In genomic region chr1:117663156-117663902, GRCh38 we compare ENCODE assay signal across 21 cellular contexts. TPM values are rescaled to one million over a fixed set of nuclear protein-coding genes. Genes with fewer than 3 reads are reported as not detected.
DNase-seq lines count a peak whose midpoint lies in the region; ATAC-seq and TF ChIP-seq lines count a peak whose summit lies in the region.
"Had no signal": no experiment of that assay in that cellular context is flagged by ENCODE, and none has a peak within 500 bp of the region (broad histone marks: within the 10 kb centered on the region; RNA-seq: fewer than 3 reads in every experiment).

No MANE protein-coding gene starts in this region.

- DNase-seq in T-helper 1 cell: no peak
- no peak for DNase-seq in activated naive CD8-positive, alpha-beta T cell treated with anti-CD3 and anti-CD28 coated beads for 36 hours
- no peak for DNase-seq in naive thymus-derived CD4-positive, alpha-beta T cell
- no peak for DNase-seq in NCI-H1105 treated with DMSO at 0.1 percent for 48 hours (lab: John Stamatoyannopoulos, UW)
- DNase-seq in MG63: no peak
- DNase-seq: brain microvascular endothelial cell, erythroblast, KBM-7, NCI-H1092, NCI-H2107, NCI-H526 treated with DMSO at 0.1 percent for 48 hours, psoas muscle, upper lobe of left lung had no signal

- no peaks in the 10 kb centered on the region for H3K36me3 ChIP-seq in KMS-11 (ENCODE audit: insufficient read depth)
- no peaks in the 10 kb centered on the region for H3K36me3 ChIP-seq in naive thymus-derived CD4-positive, alpha-beta T cell (ENCODE audit: control insufficient read depth in 2 of 3, insufficient read depth in 3 of 3, low read length in 3 of 3)
- H3K36me3 ChIP-seq in MG63: no peaks in the 10 kb centered on the region
- H3K36me3 ChIP-seq: BLaER1 treated with 17β-estradiol and CSF1 and Interleukin-3, amounts not matched to agents 10 nM and 100 nM; brain microvascular endothelial cell; HAP-1; upper lobe of left lung had no signal

- CTCF ChIA-PET in naive thymus-derived CD4-positive, alpha-beta T cell (lab: Charles Lee): interaction anchor here (0.6 to 5.2 kb wide), 3 partner anchors 56 to 941 kb away, joined by 3 to 19 read pairs (median 3); no protein-coding TSS in a partner anchor

- peaks cover 83% of the 10 kb centered on the region for H3K4me1 Mint-ChIP-seq in T-helper 1 cell treated with Interleukin-12 subunit alpha and Interleukin-12 subunit beta and Interleukin-4 antibody, amounts not matched to agents 30 μg/mL and 1 μg/mL, for 36 hours (ENCODE audit: low read depth)
- peaks cover 74% of the 10 kb centered on the region for H3K4me1 Mint-ChIP-seq in activated naive CD8-positive, alpha-beta T cell treated with anti-CD3 and anti-CD28 coated beads for 36 hours
- peaks cover 44 to 91% (median 76%) of the 10 kb centered on the region in 7 donors for H3K4me1 Mint-ChIP-seq in naive thymus-derived CD4-positive, alpha-beta T cell

- H3K4me3 ChIP-seq in KMS-11 (IDR thresholded peaks at IDR 0.05; ENCODE audit: insufficient read depth, low read depth, low read length): no peak overlapping the region
- no peak overlapping the region for H3K4me3 ChIP-seq in naive thymus-derived CD4-positive, alpha-beta T cell (ENCODE audit: low read length)
- no peak overlapping the region for H3K4me3 ChIP-seq in MG63
- H3K4me3 ChIP-seq: BLaER1 treated with 17β-estradiol and CSF1 and Interleukin-3, amounts not matched to agents 10 nM and 100 nM; HAP-1; psoas muscle; upper lobe of left lung had no signal

- peak overlapping the region; percentile 54 for H3K4me3 Mint-ChIP-seq in T-helper 1 cell treated with Interleukin-12 subunit alpha and Interleukin-12 subunit beta and Interleukin-4 antibody, amounts not matched to agents 30 μg/mL and 1 μg/mL, for 36 hours
- no peak overlapping the region for H3K4me3 Mint-ChIP-seq in activated naive CD8-positive, alpha-beta T cell treated with anti-CD3 and anti-CD28 coated beads for 36 hours
- peak overlapping the region in 5 of 10 donors; percentile 7 to 60 (median 37) for H3K4me3 Mint-ChIP-seq in naive thymus-derived CD4-positive, alpha-beta T cell
- H3K4me3 Mint-ChIP-seq: dendritic cell treated with granulocyte-macrophage colony-stimulating factor and Interleukin-4, amounts not matched to agents 40 ng/mL and 50 ng/mL, for 4 days had no signal

- peaks cover 23% of the 10 kb centered on the region for H3K9me3 Mint-ChIP-seq in T-helper 1 cell treated with Interleukin-12 subunit alpha and Interleukin-12 subunit beta and Interleukin-4 antibody, amounts not matched to agents 30 μg/mL and 1 μg/mL, for 36 hours
- peaks cover 11% of the 10 kb centered on the region for H3K9me3 Mint-ChIP-seq in activated naive CD8-positive, alpha-beta T cell treated with anti-CD3 and anti-CD28 coated beads for 36 hours
- H3K9me3 Mint-ChIP-seq in naive thymus-derived CD4-positive, alpha-beta T cell: peaks cover 0 to 33% (median 15%) of the 10 kb centered on the region in 11 donors
- H3K9me3 Mint-ChIP-seq: dendritic cell treated with granulocyte-macrophage colony-stimulating factor and Interleukin-4, amounts not matched to agents 40 ng/mL and 50 ng/mL, for 4 days had no signal

- H3K79me2 ChIP-seq in KMS-11 (ENCODE audit: insufficient read depth, low read depth): no peaks in the 10 kb centered on the region

- peak overlapping the region; percentile 54; the same call in 1 of the 2 replicates for H3K4me2 ChIP-seq in KMS-11
- H3K4me2 ChIP-seq: BLaER1 treated with 17β-estradiol and CSF1 and Interleukin-3, amounts not matched to agents 10 nM and 100 nM had no signal

- TF ChIP-seq CTCF in KMS-11 (conservative IDR thresholded peaks at IDR 0.05; ENCODE audit: low read depth, low read length): no peak

- intact Hi-C loops in naive thymus-derived CD4-positive, alpha-beta T cell (cut with micrococcal nuclease): loop anchor here (5.0 to 10.0 kb wide), 3 partner anchors 74 to 1479 kb away; partner anchors contain the start of genes TRIM45 (in 1 of the 2) and WARS2 (in 1 of the 2)

- H3K36me3 Mint-ChIP-seq in T-helper 1 cell treated with Interleukin-12 subunit alpha and Interleukin-12 subunit beta and Interleukin-4 antibody, amounts not matched to agents 30 μg/mL and 1 μg/mL, for 36 hours (ENCODE audit: low read depth): peaks cover 30% of the 10 kb centered on the region
- H3K36me3 Mint-ChIP-seq in activated naive CD8-positive, alpha-beta T cell treated with anti-CD3 and anti-CD28 coated beads for 36 hours: peaks cover 22% of the 10 kb centered on the region
- peaks cover 3 to 44% (median 7%) of the 10 kb centered on the region in 5 donors for H3K36me3 Mint-ChIP-seq in naive thymus-derived CD4-positive, alpha-beta T cell

- H3K27ac Mint-ChIP-seq in T-helper 1 cell treated with Interleukin-12 subunit alpha and Interleukin-12 subunit beta and Interleukin-4 antibody, amounts not matched to agents 30 μg/mL and 1 μg/mL, for 36 hours: peak overlapping the region; percentile 93
- peak overlapping the region; percentile 86 for H3K27ac Mint-ChIP-seq in activated naive CD8-positive, alpha-beta T cell treated with anti-CD3 and anti-CD28 coated beads for 36 hours
- H3K27ac Mint-ChIP-seq in naive thymus-derived CD4-positive, alpha-beta T cell: peak overlapping the region; percentile 74 to 97 (median 93)
- H3K27ac Mint-ChIP-seq: dendritic cell treated with granulocyte-macrophage colony-stimulating factor and Interleukin-4, amounts not matched to agents 40 ng/mL and 50 ng/mL, for 4 days had no signal

- POLR2A ChIA-PET in naive thymus-derived CD4-positive, alpha-beta T cell (lab: Charles Lee): interaction anchor here (0.6 to 2.7 kb wide), 5 partner anchors 7 to 155 kb away, joined by 3 to 18 read pairs (median 3); partner anchors contain the start of gene TENT5C

- peaks cover 74% of the 10 kb centered on the region for H3K4me1 ChIP-seq in KMS-11 (ENCODE audit: low read depth, poor library complexity, severe bottlenecking)
- H3K4me1 ChIP-seq in naive thymus-derived CD4-positive, alpha-beta T cell (ENCODE audit: control insufficient read depth in 2 of 2, insufficient read depth in 2 of 2, low read length in 2 of 2): peaks cover 47 to 81% of the 10 kb centered on the region in 2 donors
- H3K4me1 ChIP-seq: HAP-1, upper lobe of left lung had no signal

- H4K20me1 ChIP-seq in KMS-11 (ENCODE audit: insufficient read depth): no peaks in the 10 kb centered on the region
- H4K20me1 ChIP-seq: BLaER1 treated with 17β-estradiol and CSF1 and Interleukin-3, amounts not matched to agents 10 nM and 100 nM had no signal

- peaks cover 10% of the 10 kb centered on the region for H3K27me3 Mint-ChIP-seq in T-helper 1 cell treated with Interleukin-12 subunit alpha and Interleukin-12 subunit beta and Interleukin-4 antibody, amounts not matched to agents 30 μg/mL and 1 μg/mL, for 36 hours (ENCODE audit: low read depth)
- H3K27me3 Mint-ChIP-seq in activated naive CD8-positive, alpha-beta T cell treated with anti-CD3 and anti-CD28 coated beads for 36 hours: peaks cover 42% of the 10 kb centered on the region
- H3K27me3 Mint-ChIP-seq in naive thymus-derived CD4-positive, alpha-beta T cell: peaks cover 0 to 15% (median 4%) of the 10 kb centered on the region in 5 donors

- ATAC-seq in naive thymus-derived CD4-positive, alpha-beta T cell: no peak
- no peak for ATAC-seq in GM18511 (IDR thresholded peaks at IDR 0.05; ENCODE audit: unreplicated experiment)
- ATAC-seq: Panc1, psoas muscle had no signal

- peak overlapping the region; percentile 73; the same call in 1 of the 2 replicates for H3K27ac ChIP-seq in KMS-11
- H3K27ac ChIP-seq in naive thymus-derived CD4-positive, alpha-beta T cell (ENCODE audit: low read depth, low read length): no peak overlapping the region
- H3K27ac ChIP-seq: 22Rv1; BLaER1 treated with 17β-estradiol and CSF1 and Interleukin-3, amounts not matched to agents 10 nM and 100 nM; brain microvascular endothelial cell; psoas muscle had no signal

- H3K9ac ChIP-seq in KMS-11: no peak overlapping the region
- H3K9ac ChIP-seq: BLaER1 treated with 17β-estradiol and CSF1 and Interleukin-3, amounts not matched to agents 10 nM and 100 nM had no signal

- H3K9me3 ChIP-seq in naive thymus-derived CD4-positive, alpha-beta T cell (ENCODE audit: control insufficient read depth in 2 of 3, low read length in 3 of 3): peaks cover 0 to 8% (median 0%) of the 10 kb centered on the region in 3 experiments
- H3K9me3 ChIP-seq in MG63: no peaks in the 10 kb centered on the region
- H3K9me3 ChIP-seq: HAP-1, psoas muscle, upper lobe of left lung had no signal

- H2AFZ ChIP-seq in KMS-11 (ENCODE audit: low read depth): no peak overlapping the region

- H3K27me3 ChIP-seq in KMS-11 (ENCODE audit: insufficient read depth, low read depth) (no peaks in the 10 kb centered on the region), MG63 (no peaks in the 10 kb centered on the region)
- H3K27me3 ChIP-seq in naive thymus-derived CD4-positive, alpha-beta T cell (ENCODE audit: control insufficient read depth in 2 of 2, insufficient read depth in 2 of 2, low read length in 2 of 2): no peaks in the 10 kb centered on the region
- H3K27me3 ChIP-seq: BLaER1 treated with 17β-estradiol and CSF1 and Interleukin-3, amounts not matched to agents 10 nM and 100 nM; brain microvascular endothelial cell; upper lobe of left lung had no signal

RNA-seq across cellular contexts. Expression of gene TENT5C, which starts 57.5 kb away (rescaled TPM):
- total RNA-seq in activated naive CD8-positive, alpha-beta T cell treated with anti-CD3 and anti-CD28 coated beads for 36 hours: 1 to 10 TPM; 4.2 TPM
- total RNA-seq in naive thymus-derived CD4-positive, alpha-beta T cell: 10 to 100 TPM in 3 of 5 experiments, 1 to 10 TPM in 2; 3.7 to 47.0 (median 12.9) TPM
- polyA plus RNA-seq in naive thymus-derived CD4-positive, alpha-beta T cell: 1 to 10 TPM in 1 of 2 donors, under 1 TPM in 1; 0.91 to 1.6 TPM
- 6.2 and 6.4 TPM in 2 replicates for total RNA-seq in MG63 (2014; rRNA removed; shearing (Covaris generic); ENCODE audit: low replicate concordance)
